29 cellular contexts compared by ENCODE assay signal in the genomic region with DNA sequence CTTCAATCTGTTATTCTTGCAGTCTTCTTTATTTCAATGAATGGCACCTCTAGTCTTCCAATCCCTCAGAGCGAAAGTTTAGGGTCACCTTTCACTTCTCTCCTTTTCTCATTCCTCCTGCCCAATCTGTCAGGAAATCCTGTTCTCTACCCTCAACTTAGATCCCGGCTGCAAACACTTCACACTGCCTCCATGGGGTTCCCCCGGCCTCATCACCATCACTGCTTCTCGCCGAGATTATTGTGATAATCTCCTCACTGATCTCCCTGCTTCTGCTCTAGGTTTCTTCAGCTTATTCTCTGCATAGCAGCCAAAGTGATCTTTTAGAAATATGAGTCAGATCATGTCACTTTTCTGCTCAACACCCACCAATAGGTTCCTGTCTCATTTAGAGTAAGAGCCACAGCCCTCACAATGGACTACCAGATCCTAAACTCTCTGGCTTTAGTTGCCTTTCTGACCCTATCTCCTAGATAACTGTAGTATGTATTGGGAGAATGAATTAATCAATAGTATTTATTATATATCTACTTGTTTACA. TPM values are rescaled to one million over a fixed set of nuclear protein-coding genes. Genes with fewer than 3 reads are reported as not detected.
DNase-seq lines count a peak whose midpoint lies in the region; ATAC-seq and TF ChIP-seq lines count a peak whose summit lies in the region.
"Had no signal": no experiment of that assay in that cellular context is flagged by ENCODE, and none has a peak within 500 bp of the region (broad histone marks: within the 10 kb centered on the region; RNA-seq: fewer than 3 reads in every experiment).

No MANE protein-coding gene starts in this region.

- peaks cover 0 to 6% (median 1%) of the 10 kb centered on the region in 3 donors for H3K27me3 Mint-ChIP-seq in CD14-positive monocyte (ENCODE audit: low read depth in 3 of 3)
- H3K27me3 Mint-ChIP-seq in endothelial cell (ENCODE audit: unreplicated experiment), result peaks cover 2% of the 10 kb centered on the region
- H3K27me3 Mint-ChIP-seq in activated naive CD8-positive, alpha-beta T cell treated with anti-CD3 and anti-CD28 coated beads for 36 hours, result peaks cover 10% of the 10 kb centered on the region

- H3K36me3 Mint-ChIP-seq in CD14-positive monocyte, result no peaks in the 10 kb centered on the region
- H3K36me3 Mint-ChIP-seq in endothelial cell (ENCODE audit: low read depth, unreplicated experiment), result no peaks in the 10 kb centered on the region
- no peaks in the 10 kb centered on the region for H3K36me3 Mint-ChIP-seq in activated naive CD8-positive, alpha-beta T cell treated with anti-CD3 and anti-CD28 coated beads for 36 hours

- no peak overlapping the region for H3K4me3 Mint-ChIP-seq in CD14-positive monocyte
- H3K4me3 Mint-ChIP-seq in endothelial cell (ENCODE audit: unreplicated experiment), result peak overlapping the region; percentile 15
- no peak overlapping the region for H3K4me3 Mint-ChIP-seq in activated naive CD8-positive, alpha-beta T cell treated with anti-CD3 and anti-CD28 coated beads for 36 hours
- H3K4me3 Mint-ChIP-seq: neural crest cell had no signal

- TF ChIP-seq CTCF in CD14-positive monocyte (IDR thresholded peaks at IDR 0.05) (no peak), endothelial cell (IDR thresholded peaks at IDR 0.05; ENCODE audit: unreplicated experiment) (no peak)

- no peaks in the 10 kb centered on the region for H3K4me1 ChIP-seq in right cardiac atrium (ENCODE audit: control insufficient read depth, insufficient read depth, low read length)

- H3K4me1 Mint-ChIP-seq in CD14-positive monocyte (peaks cover 56% of the 10 kb centered on the region), endothelial cell (ENCODE audit: unreplicated experiment) (peaks cover 12% of the 10 kb centered on the region)
- H3K4me1 Mint-ChIP-seq in activated naive CD8-positive, alpha-beta T cell treated with anti-CD3 and anti-CD28 coated beads for 36 hours, result no peaks in the 10 kb centered on the region
- H3K4me1 Mint-ChIP-seq: neural crest cell had no signal

- H3K27me3 ChIP-seq in right cardiac atrium (ENCODE audit: control insufficient read depth, insufficient read depth), result no peaks in the 10 kb centered on the region
- H3K27me3 ChIP-seq: ovary, testis had no signal

- intact Hi-C loops in CD14-positive monocyte (cut with micrococcal nuclease), result loop anchor here in 1 of 2 donors (10.0 kb wide), 1 partner anchor 45 kb away; a partner anchor contains a TSS
- intact Hi-C loops in right cardiac atrium (cut with DNase I), result no loop called here

- H3K4me3 ChIP-seq in right cardiac atrium (ENCODE audit: low read length), result no peak overlapping the region
- H3K4me3 ChIP-seq: ovary, PC-9, SK-N-MC, testis had no signal

- no peaks in the 10 kb centered on the region for H3K9me3 ChIP-seq in right cardiac atrium (ENCODE audit: control insufficient read depth, low read length)
- H3K9me3 ChIP-seq: ovary, testis had no signal

- H3K9me3 Mint-ChIP-seq in CD14-positive monocyte (peaks cover 0 to 2% (median 0%) of the 10 kb centered on the region in 7 donors), endothelial cell (ENCODE audit: unreplicated experiment) (no peaks in the 10 kb centered on the region)
- H3K9me3 Mint-ChIP-seq in activated naive CD8-positive, alpha-beta T cell treated with anti-CD3 and anti-CD28 coated beads for 36 hours, result no peaks in the 10 kb centered on the region
- H3K9me3 Mint-ChIP-seq: neural crest cell had no signal

- WGBS in right cardiac atrium, result 82% methylated on average over 5 of the region's 5 CpGs

- H3K27ac Mint-ChIP-seq in CD14-positive monocyte (peak overlapping the region in 4 of 7 donors; percentile 28 to 61 (median 38)), endothelial cell (ENCODE audit: unreplicated experiment) (no peak overlapping the region)
- no peak overlapping the region for H3K27ac Mint-ChIP-seq in activated naive CD8-positive, alpha-beta T cell treated with anti-CD3 and anti-CD28 coated beads for 36 hours

- DNase-seq in CD14-positive monocyte (ENCODE audit: low spot score), result no peak
- no peak for DNase-seq in endothelial cell (ENCODE audit: low spot score)
- no peak for DNase-seq in cerebellar cortex (ENCODE audit: low spot score)
- DNase-seq in activated naive CD8-positive, alpha-beta T cell treated with anti-CD3 and anti-CD28 coated beads for 36 hours, result no peak
- no peak for DNase-seq in right cardiac atrium
- no peak for DNase-seq in 8988T
- DNase-seq: activated naive CD4-positive, alpha-beta T cell; activated T-cell treated with anti-CD3 and anti-CD28 coated beads, Interleukin-2, amount 50 U/mL, for 48 hours; AML-193; central memory CD4-positive, alpha-beta T cell; DMS153; glutamatergic neuron; Kasumi-1; MV-4-11; NCI-H1436; NCI-H2081 treated with DMSO at 0.1 percent for 48 hours; NCI-H2227 treated with DMSO at 0.1 percent for 48 hours; NCI-H526; ovary; PC-9; stimulated activated naive CD4-positive, alpha-beta T cell; T-helper 1 cell; testis had no signal

- ATAC-seq in GM21717 (IDR thresholded peaks at IDR 0.05; ENCODE audit: unreplicated experiment), result peak; percentile 41
- peak; percentile 47 for ATAC-seq in HG03442 (IDR thresholded peaks at IDR 0.05; ENCODE audit: unreplicated experiment)
- ATAC-seq in right cardiac atrium, result no peak
- ATAC-seq: esophagus mucosa, HepG2 had no signal

- H3K27ac ChIP-seq in right cardiac atrium (ENCODE audit: low read length), result no peak overlapping the region
- H3K27ac ChIP-seq: ovary, PC-9, SK-N-MC, testis had no signal

RNA-seq across cellular contexts. Expression of a gene that starts 43.6 kb away (rescaled TPM):
- polyA plus RNA-seq in CD14-positive monocyte, result 10 to 100 TPM; 13.6 to 21.0 TPM
- total RNA-seq in endothelial cell (ENCODE audit: unreplicated experiment), result 25.5 TPM
- under 1 TPM; 0.04 to 0.06 TPM for total RNA-seq in activated naive CD8-positive, alpha-beta T cell treated with anti-CD3 and anti-CD28 coated beads for 36 hours
- 10 to 100 TPM; 10.2 to 13.6 (median 12.7) TPM for total RNA-seq in right cardiac atrium
- polyA plus RNA-seq in right cardiac atrium, result 5.1 TPM

Comparison
In these comparisons a context has a peak if more than half of its experiments do, and no peak if none do; other contexts are left out.
1. H3K27ac Mint-ChIP-seq: peak in CD14-positive monocyte (4 of 7); none in endothelial cell (single experiment) and activated naive CD8-positive, alpha-beta T cell treated with anti-CD3 and anti-CD28 coated beads for 36 hours (single experiment).
2. ATAC-seq: peak in GM21717 (single experiment) and HG03442 (single experiment); none in right cardiac atrium (0 of 2).
3. RNA of a gene that starts 43.6 kb away (total RNA-seq): 25.5 TPM in endothelial cell (single experiment) and 10.2 to 13.6 TPM in right cardiac atrium; 0.04 to 0.06 TPM in activated naive CD8-positive, alpha-beta T cell treated with anti-CD3 and anti-CD28 coated beads for 36 hours; every median in the first group is over 10 times any median in the second.